In genomic region chr14:104930526-104931322, GRCh38 we compare ENCODE assay signal across 22 cellular contexts. TPM values are rescaled to one million over a fixed set of nuclear protein-coding genes. Genes with fewer than 3 reads are reported as not detected.
DNase-seq lines count a peak whose midpoint lies in the region; ATAC-seq and TF ChIP-seq lines count a peak whose summit lies in the region.
"Had no signal": no experiment of that assay in that cellular context is flagged by ENCODE, and none has a peak within 500 bp of the region (broad histone marks: within the 10 kb centered on the region; RNA-seq: fewer than 3 reads in every experiment).

No MANE protein-coding gene starts in this region.

- intact Hi-C loops in sciatic nerve (cut with DNase I), result no loop called here

- peaks cover 24% of the 10 kb centered on the region for H3K27me3 Mint-ChIP-seq in activated T-cell treated with anti-CD3 and anti-CD28 coated beads, Interleukin-2, amount 50 U/mL, for 24 hours
- H3K27me3 Mint-ChIP-seq in activated T-cell treated with anti-CD3 and anti-CD28 coated beads, Interleukin-2, amount 50 U/mL, for 4 hours (ENCODE audit: low read depth), result peaks cover 8% of the 10 kb centered on the region

- no peaks in the 10 kb centered on the region for H3K36me3 Mint-ChIP-seq in activated T-cell treated with anti-CD3 and anti-CD28 coated beads, Interleukin-2, amount 50 U/mL, for 24 hours (ENCODE audit: low read depth)
- no peaks in the 10 kb centered on the region for H3K36me3 Mint-ChIP-seq in activated T-cell treated with anti-CD3 and anti-CD28 coated beads, Interleukin-2, amount 50 U/mL, for 4 hours (ENCODE audit: insufficient read depth)

- no peaks in the 10 kb centered on the region for H3K9me3 Mint-ChIP-seq in activated T-cell treated with anti-CD3 and anti-CD28 coated beads, Interleukin-2, amount 50 U/mL, for 24 hours
- H3K9me3 Mint-ChIP-seq in activated T-cell treated with anti-CD3 and anti-CD28 coated beads, Interleukin-2, amount 50 U/mL, for 4 hours, result no peaks in the 10 kb centered on the region
- H3K9me3 Mint-ChIP-seq: activated CD4-positive, alpha-beta memory T cell treated with anti-CD3 and anti-CD28 coated beads, Interleukin-2, amount 10 ng/mL, durations not matched to agents 7 days and 5 days had no signal

- no peak overlapping the region for H3K4me3 Mint-ChIP-seq in activated T-cell treated with anti-CD3 and anti-CD28 coated beads, Interleukin-2, amount 50 U/mL, for 24 hours
- no peak overlapping the region for H3K4me3 Mint-ChIP-seq in activated T-cell treated with anti-CD3 and anti-CD28 coated beads, Interleukin-2, amount 50 U/mL, for 4 hours
- H3K4me3 Mint-ChIP-seq: activated CD4-positive, alpha-beta memory T cell treated with anti-CD3 and anti-CD28 coated beads, Interleukin-2, amount 10 ng/mL, durations not matched to agents 7 days and 5 days had no signal

- no peak overlapping the region for H3K27ac Mint-ChIP-seq in activated T-cell treated with anti-CD3 and anti-CD28 coated beads, Interleukin-2, amount 50 U/mL, for 24 hours
- H3K27ac Mint-ChIP-seq: activated CD4-positive, alpha-beta memory T cell treated with anti-CD3 and anti-CD28 coated beads, Interleukin-2, amount 10 ng/mL, durations not matched to agents 7 days and 5 days had no signal

- H3K4me1 Mint-ChIP-seq in activated T-cell treated with anti-CD3 and anti-CD28 coated beads, Interleukin-2, amount 50 U/mL, for 24 hours (ENCODE audit: low read depth), result peaks cover 7% of the 10 kb centered on the region
- H3K4me1 Mint-ChIP-seq in activated T-cell treated with anti-CD3 and anti-CD28 coated beads, Interleukin-2, amount 50 U/mL, for 4 hours (ENCODE audit: low read depth), result peaks cover 4% of the 10 kb centered on the region
- H3K4me1 Mint-ChIP-seq: activated CD4-positive, alpha-beta memory T cell treated with anti-CD3 and anti-CD28 coated beads, Interleukin-2, amount 10 ng/mL, durations not matched to agents 7 days and 5 days had no signal

- DNase-seq in activated T-cell treated with anti-CD3 and anti-CD28 coated beads, Interleukin-2, amount 50 U/mL, for 24 hours, result peak; percentile 28
- no peak for DNase-seq in activated T-cell treated with anti-CD3 and anti-CD28 coated beads, Interleukin-2, amount 50 U/mL, for 4 hours
- DNase-seq in HEK293T (ENCODE audit: extremely low spot score) (peak; percentile 6), islet precursor cell (peak; percentile 54), sciatic nerve (ENCODE audit: low spot score) (peak; percentile 39), SW480 (ENCODE audit: low spot score) (no peak), HT-29 (ENCODE audit: low spot score) (no peak)
- DNase-seq: activated CD4-positive, alpha-beta memory T cell treated with anti-CD3 and anti-CD28 coated beads, Interleukin-2, amount 10 ng/mL, durations not matched to agents 7 days and 5 days; activated CD4-positive, CD25-positive, alpha-beta regulatory T cell; activated naive CD4-positive, alpha-beta T cell treated with anti-CD3 and anti-CD28 coated beads, Interleukin-2, amount 50 U/mL, for 16 hours; activated T-cell treated with anti-CD3 and anti-CD28 coated beads, Interleukin-2, amount 50 U/mL, for 48 hours; C1 segment of cervical spinal cord; Calu3; central memory CD4-positive, alpha-beta T cell; EL; HCEC 1CT; Karpas-422; NCI-H1092; NCI-H1930; SK-N-SH had no signal

- POLR2A ChIA-PET in HEK293T (lab: Yijun Ruan, JAX), result no interaction called here

- no peak for ATAC-seq in activated T-cell treated with anti-CD3 and anti-CD28 coated beads, Interleukin-2, amount 50 U/mL, for 4 hours
- no peak for ATAC-seq in sciatic nerve
- ATAC-seq in HG02870 (IDR thresholded peaks at IDR 0.05; ENCODE audit: unreplicated experiment), result no peak
- ATAC-seq: lower lobe of right lung had no signal

- CTCF ChIA-PET in HEK293T (lab: Yijun Ruan, JAX), result interaction anchor here (0.7 kb wide), 1 partner anchor 114 kb away, joined by 3 read pairs; no protein-coding TSS in a partner anchor

TF ChIP-seq in HEK293T, 16 proteins besides CTCF, POLR2A, EP300 and RAD21:
- no peak for TF ChIP-seq LEF1 (IDR thresholded peaks at IDR 0.05; ENCODE audit: borderline replicate concordance)
- no peak for TF ChIP-seq ELF4 (IDR thresholded peaks at IDR 0.05)
- no peak for TF ChIP-seq FOXK2 (IDR thresholded peaks at IDR 0.05)
- no peak for TF ChIP-seq NFRKB (IDR thresholded peaks at IDR 0.05)

RNA-seq across cellular contexts. Expression of gene PLD4, which starts 6.0 kb away (rescaled TPM):
- under 1 TPM in 1 of 3 donors, not detected in 2; 0.08 TPM for total RNA-seq in activated T-cell treated with anti-CD3 and anti-CD28 coated beads, Interleukin-2, amount 50 U/mL, for 4 hours
- 7.0 TPM for total RNA-seq in sciatic nerve
- not detected in 2 replicates for total RNA-seq in HT-29 (2014; rRNA removed; shearing (Covaris generic))
- total RNA-seq: activated CD4-positive, alpha-beta memory T cell treated with anti-CD3 and anti-CD28 coated beads, Interleukin-2, amount 10 ng/mL, durations not matched to agents 7 days and 5 days had no signal

RNA-seq across cellular contexts. Expression of gene AHNAK2, which starts 47.5 kb away (rescaled TPM):
- under 1 TPM; under 0.01 to 0.08 (median 0.05) TPM for total RNA-seq in activated T-cell treated with anti-CD3 and anti-CD28 coated beads, Interleukin-2, amount 50 U/mL, for 4 hours
- 77.7 TPM for total RNA-seq in sciatic nerve
- total RNA-seq in HT-29 (2014; rRNA removed; shearing (Covaris generic)), result 1.5 and 1.6 TPM in 2 replicates
- total RNA-seq: activated CD4-positive, alpha-beta memory T cell treated with anti-CD3 and anti-CD28 coated beads, Interleukin-2, amount 10 ng/mL, durations not matched to agents 7 days and 5 days had no signal

RNA-seq across cellular contexts. Expression of gene CLBA1, which starts 54.9 kb away (rescaled TPM):
- 1 to 10 TPM; 2.9 to 3.8 (median 3.3) TPM for total RNA-seq in activated T-cell treated with anti-CD3 and anti-CD28 coated beads, Interleukin-2, amount 50 U/mL, for 4 hours
- 6.1 TPM for total RNA-seq in sciatic nerve
- total RNA-seq in HT-29 (2014; rRNA removed; shearing (Covaris generic)), result 9.8 and 11.6 TPM in 2 replicates

Comparison
In these comparisons a context has a peak if more than half of its experiments do, and no peak if none do; other contexts are left out.
1. DNase-seq: peak in activated T-cell treated with anti-CD3 and anti-CD28 coated beads, Interleukin-2, amount 50 U/mL, for 24 hours (single experiment), HEK293T (single experiment), islet precursor cell (single experiment) and sciatic nerve (single experiment); none in activated T-cell treated with anti-CD3 and anti-CD28 coated beads, Interleukin-2, amount 50 U/mL, for 4 hours (single experiment), SW480 (single experiment) and HT-29 (single experiment).
2. RNA of gene AHNAK2, which starts 47.5 kb away (total RNA-seq): 77.7 TPM in sciatic nerve (single experiment); 1.5 to 1.6 TPM in HT-29 and under 0.01 to 0.08 TPM in activated T-cell treated with anti-CD3 and anti-CD28 coated beads, Interleukin-2, amount 50 U/mL, for 4 hours; every median in the first group is over 10 times any median in the second.